Comparison of ENCODE assay signal across 13 cellular contexts in the genomic region with DNA sequence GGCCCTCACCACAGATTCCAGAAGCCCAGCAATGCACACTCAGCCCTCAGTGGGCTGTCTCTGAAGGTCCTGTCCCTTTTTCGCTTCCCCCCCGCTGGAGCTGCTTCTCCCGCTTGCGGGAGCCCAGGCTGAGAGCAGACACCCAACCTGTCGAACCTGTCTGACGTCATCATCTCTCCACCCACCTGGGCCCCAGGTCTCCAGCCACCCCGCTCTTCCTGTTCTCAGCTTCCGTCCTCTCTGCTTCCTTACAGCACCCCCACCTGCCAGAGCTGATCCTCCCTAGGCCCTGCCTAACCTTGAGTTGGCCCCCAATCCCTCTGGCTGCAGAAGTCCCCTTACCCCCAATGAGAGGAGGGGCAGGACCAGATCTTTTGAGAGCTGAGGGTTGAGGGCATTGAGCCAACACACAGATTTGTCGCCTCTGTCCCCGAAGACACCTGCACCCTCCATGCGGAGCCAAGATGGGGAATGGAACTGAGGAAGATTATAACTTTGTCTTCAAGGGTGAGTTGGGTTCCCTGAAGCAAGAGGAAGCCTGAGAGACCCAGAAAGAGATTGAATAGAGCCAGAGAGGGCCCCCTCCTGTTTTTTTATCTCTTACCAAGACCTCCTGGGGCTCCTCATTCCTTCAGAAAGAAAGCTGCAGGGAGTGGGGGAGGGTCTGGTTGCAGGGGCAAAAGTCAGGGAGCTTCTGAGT. TPM values are rescaled to one million over a fixed set of nuclear protein-coding genes. Genes with fewer than 3 reads are reported as not detected.
DNase-seq lines count a peak whose midpoint lies in the region; ATAC-seq and TF ChIP-seq lines count a peak whose summit lies in the region.
"Had no signal": no experiment of that assay in that cellular context is flagged by ENCODE, and none has a peak within 500 bp of the region (broad histone marks: within the 10 kb centered on the region; RNA-seq: fewer than 3 reads in every experiment).

Gene RAB25 (plus strand): TSS at position 224 of the 700 bp plus-strand sequence. CDS start 241 bp downstream, at position 465.

- BruUV-seq in HCT116 (replicated peaks; lab: Mats Ljungman, UMichigan): TSS peak; percentile 71

- ATAC-seq in HCT116: peak; percentile 94
- ATAC-seq in GM19455 (IDR thresholded peaks at IDR 0.05; ENCODE audit: unreplicated experiment): no peak
- no peak for ATAC-seq in GM21447 (IDR thresholded peaks at IDR 0.05; ENCODE audit: unreplicated experiment)
- no peak for ATAC-seq in HG02798 (IDR thresholded peaks at IDR 0.05; ENCODE audit: poor library complexity, unreplicated experiment)

- POLR2A ChIA-PET in HCT116 (lab: Charles Lee): interaction anchor here (0.6 to 1.2 kb wide), 3 partner anchors 53 to 120 kb away, joined by 3 to 4 read pairs (median 3); no protein-coding TSS in a partner anchor

- H2AFZ ChIP-seq in HCT116 (ENCODE audit: low read depth, low read length, poor library complexity, severe bottlenecking) (peak within 1 kb of the TSS; percentile 51), trophoblast cell (ENCODE audit: insufficient read depth, low read length, poor library complexity) (peak within 1 kb of the TSS; percentile 44)

- H3K27ac ChIP-seq in HCT116 (ENCODE audit: low read depth, low read length): peak within 1 kb of the TSS; percentile 84
- H3K27ac ChIP-seq in esophagus squamous epithelium: peak within 1 kb of the TSS; percentile 83 to 93 (median 90)
- peak within 1 kb of the TSS; percentile 66 for H3K27ac ChIP-seq in trophoblast cell (ENCODE audit: low read depth, low read length)

- peak; percentile 83 for DNase-seq in HCT116 (ENCODE audit: low read depth, low spot score)
- peak; percentile 61 for DNase-seq in NCI-H69 (lab: John Stamatoyannopoulos, UW)
- no peak for DNase-seq in esophagus squamous epithelium (lab: John Stamatoyannopoulos, UW)
- DNase-seq in trophoblast cell: peak; percentile 68 to 84
- no peak for DNase-seq in HK-2 (ENCODE audit: unreplicated experiment)
- DNase-seq: activated naive CD8-positive, alpha-beta T cell treated with anti-CD3 and anti-CD28 coated beads, Interleukin-2, amount 10 ng/mL, durations not matched to agents 7 days and 5 days; GDM1; NCI-H524 treated with DMSO at 0.1 percent for 48 hours; nucleus accumbens had no signal

- H2BK12ac ChIP-seq in trophoblast cell (ENCODE audit: low read length): peak within 1 kb of the TSS; percentile 41

- TF ChIP-seq POLR2A in HCT116 (IDR thresholded peaks at IDR 0.05; ENCODE audit: borderline replicate concordance, extremely low read depth, insufficient read depth, insufficient read length) (peak; percentile 81), esophagus squamous epithelium (IDR thresholded peaks at IDR 0.05) (peak in 2 of 4 donors; percentile 43 to 73)

- H3K4me3 ChIP-seq in HCT116 (replicated peaks in 1 of 2; ENCODE audit: low read depth in 1 of 2, low read length in 2 of 2): peak within 1 kb of the TSS; percentile 74 to 92
- H3K4me3 ChIP-seq in esophagus squamous epithelium: peak within 1 kb of the TSS; percentile 43 to 63 (median 51)
- peak within 1 kb of the TSS; percentile 4 for H3K4me3 ChIP-seq in trophoblast cell (ENCODE audit: low read depth, low read length)

- peak within 1 kb of the TSS; percentile 82 for H4K8ac ChIP-seq in trophoblast cell (ENCODE audit: low read depth, low read length)

- RAD21 ChIA-PET in HCT116 (lab: Charles Lee; ENCODE audit: low non-redundant PET in 1 of 2, low total read pairs in 2 of 2, uncharacterized antibody in 2 of 2, unreplicated experiment in 2 of 2): interaction anchor here in 1 of 2 experiments (1.4 kb wide), 1 partner anchor 120 kb away, joined by 3 read pairs; the partner anchor contains the start of gene RXFP4

- 15 to 47% methylated on average over 8 to 11 of the region's 11 CpGs for WGBS in esophagus squamous epithelium, 2 donors
- no CpG with 5 or more reads among the region's 11 CpGs for WGBS in trophoblast cell (ENCODE audit: extremely low coverage, insufficient coverage, insufficient read length)

- H2AK5ac ChIP-seq in trophoblast cell (ENCODE audit: low read length): no peak within 1 kb of the TSS

- H4K91ac ChIP-seq in trophoblast cell (ENCODE audit: low read depth, low read length): peak within 1 kb of the TSS; percentile 75

- CTCF ChIA-PET in HCT116 (lab: Charles Lee): interaction anchor here (0.8 to 1.2 kb wide), 4 partner anchors 12 to 123 kb away, joined by 3 to 7 read pairs (median 5); no protein-coding TSS in a partner anchor

- H3K4me2 ChIP-seq in HCT116 (ENCODE audit: low read length): peak within 1 kb of the TSS; percentile 72
- peak within 1 kb of the TSS; percentile 26 for H3K4me2 ChIP-seq in trophoblast cell (ENCODE audit: low read length)

- H2BK120ac ChIP-seq in trophoblast cell (ENCODE audit: insufficient read depth, low read length, poor library complexity): peak within 1 kb of the TSS; percentile 54

- H3K4ac ChIP-seq in trophoblast cell (ENCODE audit: low read depth, low read length): peak within 1 kb of the TSS; percentile 60

- H3K9me2 ChIP-seq in HCT116 (ENCODE audit: insufficient read depth): no peaks in the 10 kb centered on the region

- H4K20me1 ChIP-seq in HCT116 (ENCODE audit: insufficient read depth): no peaks in the 10 kb centered on the region

- peak within 1 kb of the TSS; percentile 45 for H4K12ac ChIP-seq in trophoblast cell (ENCODE audit: low read depth, low read length)

- H3K18ac ChIP-seq in trophoblast cell (ENCODE audit: low read length): peak within 1 kb of the TSS; percentile 66

- peaks cover 3% of the 10 kb centered on the region for H3K79me1 ChIP-seq in trophoblast cell (ENCODE audit: low read length)

- peak within 1 kb of the TSS; percentile 78 for H3K14ac ChIP-seq in trophoblast cell (ENCODE audit: low read length)

- H3K9me3 ChIP-seq in HCT116 (ENCODE audit: control insufficient read depth in 1 of 2, insufficient read depth in 1 of 2, low read depth in 1 of 2, low read length in 2 of 2) (no peaks in the 10 kb centered on the region), esophagus squamous epithelium (no peaks in the 10 kb centered on the region), trophoblast cell (ENCODE audit: insufficient read depth, low read depth, low read length) (no peaks in the 10 kb centered on the region)

- H3K36me3 ChIP-seq in HCT116 (ENCODE audit: control insufficient read depth in 1 of 2, insufficient read depth in 2 of 2, low read length in 2 of 2): peaks cover 3 to 11% of the 10 kb centered on the region in 2 experiments; a peak in 2 of 4 replicates
- peaks cover 0 to 27% (median 0%) of the 10 kb centered on the region in 3 donors for H3K36me3 ChIP-seq in esophagus squamous epithelium
- H3K36me3 ChIP-seq in trophoblast cell (ENCODE audit: control insufficient read depth in 1 of 2, insufficient read depth in 2 of 2, low read length in 2 of 2): peaks cover 4 to 6% of the 10 kb centered on the region in 2 experiments

- H3K79me2 ChIP-seq in HCT116 (ENCODE audit: insufficient read depth, low read length): peaks cover 49% of the 10 kb centered on the region
- peaks cover 2% of the 10 kb centered on the region for H3K79me2 ChIP-seq in trophoblast cell (ENCODE audit: control insufficient read depth, insufficient read depth, low read length, poor library complexity)

- H3K4me1 ChIP-seq in HCT116 (ENCODE audit: control insufficient read depth in 1 of 2, insufficient read depth in 2 of 2, low read length in 2 of 2): peaks cover 0 to 16% of the 10 kb centered on the region in 2 experiments; a peak in 1 of 4 replicates
- H3K4me1 ChIP-seq in esophagus squamous epithelium: peaks cover 0 to 59% (median under 1%) of the 10 kb centered on the region in 3 donors
- peaks cover 4 to 5% of the 10 kb centered on the region in 2 experiments for H3K4me1 ChIP-seq in trophoblast cell (ENCODE audit: control insufficient read depth in 1 of 2, insufficient read depth in 2 of 2, low read length in 2 of 2)

- H3K9ac ChIP-seq in HCT116 (ENCODE audit: low read length): peak within 1 kb of the TSS; percentile 71
- no peak within 1 kb of the TSS for H3K9ac ChIP-seq in trophoblast cell (ENCODE audit: low read length)

- peak within 1 kb of the TSS; percentile 52 for H2BK5ac ChIP-seq in trophoblast cell (ENCODE audit: low read depth, low read length, poor library complexity)

- H3K23ac ChIP-seq in trophoblast cell (ENCODE audit: low read length): no peak within 1 kb of the TSS

- H3K27me3 ChIP-seq in HCT116 (ENCODE audit: insufficient read depth, low read length) (no peaks in the 10 kb centered on the region), esophagus squamous epithelium (no peaks in the 10 kb centered on the region), trophoblast cell (ENCODE audit: insufficient read depth, low read length) (no peaks in the 10 kb centered on the region)

- intact Hi-C loops in HCT116 (cut with micrococcal nuclease): loop anchor here (10.0 kb wide), 1 partner anchor 56 kb away; no protein-coding TSS in a partner anchor
- intact Hi-C loops in esophagus squamous epithelium (cut with DNase I): no loop called here

- TF ChIP-seq RAD21 in HCT116 (IDR thresholded peaks at IDR 0.05; ENCODE audit: low read depth): no peak

- TF ChIP-seq CTCF in HCT116 (IDR thresholded peaks at IDR 0.05 in 2 of 3, conservative IDR thresholded peaks at IDR 0.05 in 1 of 3; ENCODE audit: borderline replicate concordance in 1 of 3, insufficient read depth in 1 of 3, low read depth in 2 of 3, low read length in 2 of 3) (no peak; a peak in 1 of 6 replicates), esophagus squamous epithelium (IDR thresholded peaks at IDR 0.05) (no peak)

TF ChIP-seq in HCT116, 20 proteins besides CTCF, POLR2A, EP300 and RAD21 (continues in another document):
- TF ChIP-seq EZH2 (IDR thresholded peaks at IDR 0.05) (no peak), EZH2phosphoT487 (IDR thresholded peaks at IDR 0.05; ENCODE audit: borderline replicate concordance) (no peak), YY1 (IDR thresholded peaks at IDR 0.05; ENCODE audit: extremely low read depth, insufficient replicate concordance, low read depth, low read length) (peak; percentile 64), CEBPB (IDR thresholded peaks at IDR 0.05; ENCODE audit: low read depth) (no peak), JUND (IDR thresholded peaks at IDR 0.05) (no peak), ZNF274 (IDR thresholded peaks at IDR 0.05; ENCODE audit: low read depth, low read length) (no peak), SP1 (IDR thresholded peaks at IDR 0.05; ENCODE audit: low read depth) (no peak), ZFX (IDR thresholded peaks at IDR 0.05) (peak; percentile 59; the same call in 1 of the 2 replicates), SIN3A (IDR thresholded peaks at IDR 0.05; ENCODE audit: low read depth) (no peak), TCF7L2 (IDR thresholded peaks at IDR 0.05; ENCODE audit: borderline replicate concordance, extremely low read depth, insufficient read depth, insufficient read length) (no peak), POLR2AphosphoS5 (IDR thresholded peaks at IDR 0.05; ENCODE audit: low read depth, low read length) (peak; percentile 95)
- TF ChIP-seq, protein P1, sequence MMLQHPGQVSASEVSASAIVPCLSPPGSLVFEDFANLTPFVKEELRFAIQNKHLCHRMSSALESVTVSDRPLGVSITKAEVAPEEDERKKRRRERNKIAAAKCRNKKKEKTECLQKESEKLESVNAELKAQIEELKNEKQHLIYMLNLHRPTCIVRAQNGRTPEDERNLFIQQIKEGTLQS (IDR thresholded peaks at IDR 0.05): no peak

RNA-seq across cellular contexts. Expression of gene RAB25, which starts in this region (rescaled TPM):
- total RNA-seq in HCT116 (2021; ENCODE audit: unreplicated experiment) (142 TPM), esophagus squamous epithelium (100 to 1,000 TPM; 190 to 482 (median 272) TPM)
- 210 and 227 TPM in 2 replicates for polyA plus RNA-seq in HCT116 (2012)
- 92.3 and 94.0 TPM in 2 replicates for polyA plus RNA-seq in trophoblast cell (2013)
- total RNA-seq: fibroblast of villous mesenchyme had no signal

Comparison
In these comparisons a context has a peak if more than half of its experiments do, and no peak if none do; other contexts are left out.
1. DNase-seq: peak in HCT116 (single experiment), NCI-H69 (single experiment) and trophoblast cell (2 of 2); none in esophagus squamous epithelium (single experiment) and HK-2 (single experiment).
2. H3K4me3 ChIP-seq: peak in every context shown above with its lines; median percentile 83 in HCT116; 51 in esophagus squamous epithelium; 4 in trophoblast cell.
3. Peak in every context shown above with its lines, with median percentiles within 50 percentile points of each other: H3K27ac ChIP-seq.